Comparison of ENCODE assay signal across 17 cellular contexts in genomic region chr5:166497705-166498104, GRCh38.
DNase-seq lines count a peak whose midpoint lies in the region; ATAC-seq and TF ChIP-seq lines count a peak whose summit lies in the region.
"Had no signal": no experiment of that assay in that cellular context is flagged by ENCODE, and none has a peak within 500 bp of the region (broad histone marks: within the 10 kb centered on the region; RNA-seq: fewer than 3 reads in every experiment).

No MANE protein-coding gene starts in this region.

- H3K27ac ChIP-seq in body of pancreas = no peak overlapping the region
- H3K27ac ChIP-seq: 22Rv1, A549, C4-2B, HL-60 had no signal

- H3K36me3 ChIP-seq in body of pancreas (replicated peaks in 1 of 2; ENCODE audit: insufficient read depth in 1 of 2, low read depth in 2 of 2) = no peaks in the 10 kb centered on the region

- H3K4me1 Mint-ChIP-seq in nephron = peaks cover 20% of the 10 kb centered on the region
- no peaks in the 10 kb centered on the region for H3K4me1 Mint-ChIP-seq in effector memory CD8-positive, alpha-beta T cell (ENCODE audit: low read depth in 2 of 2)
- H3K4me1 Mint-ChIP-seq: H9 had no signal

- TF ChIP-seq POLR2A in body of pancreas (IDR thresholded peaks at IDR 0.05) = no peak

- H3K36me3 Mint-ChIP-seq in nephron (ENCODE audit: low read depth) = no peaks in the 10 kb centered on the region
- H3K36me3 Mint-ChIP-seq in effector memory CD8-positive, alpha-beta T cell (ENCODE audit: insufficient read depth) = no peaks in the 10 kb centered on the region

- peak overlapping the region; percentile 90 to 98 (median 97) for H3K27ac Mint-ChIP-seq in nephron
- no peak overlapping the region for H3K27ac Mint-ChIP-seq in effector memory CD8-positive, alpha-beta T cell
- H3K27ac Mint-ChIP-seq: CD4-positive, alpha-beta T cell had no signal

- H3K4me3 Mint-ChIP-seq in nephron = no peak overlapping the region
- no peak overlapping the region for H3K4me3 Mint-ChIP-seq in effector memory CD8-positive, alpha-beta T cell
- H3K4me3 Mint-ChIP-seq: CD4-positive, alpha-beta T cell; H9 had no signal

- no peaks in the 10 kb centered on the region for H3K4me1 ChIP-seq in body of pancreas
- H3K4me1 ChIP-seq: A549, Caco-2 had no signal

- H3K27me3 Mint-ChIP-seq in nephron (ENCODE audit: low read depth) = no peaks in the 10 kb centered on the region
- H3K27me3 Mint-ChIP-seq in effector memory CD8-positive, alpha-beta T cell = no peaks in the 10 kb centered on the region
- H3K27me3 Mint-ChIP-seq: CD4-positive, alpha-beta T cell had no signal

- DNase-seq in ELF-1 (ENCODE audit: low read depth, low spot score) = peak; percentile 11
- no peak for DNase-seq in body of pancreas
- DNase-seq in kidney glomerular epithelial cell (lab: John Stamatoyannopoulos, UW) = peak; percentile 48
- no peak for DNase-seq in effector memory CD8-positive, alpha-beta T cell
- no peak for DNase-seq in NCI-H2227 treated with DMSO at 0.1 percent for 48 hours (lab: John Stamatoyannopoulos, UW)
- DNase-seq: AML-193; Caco-2; CD4-positive, alpha-beta T cell; GDM1; H9 had no signal

- no peaks in the 10 kb centered on the region for H3K27me3 ChIP-seq in body of pancreas

- no peaks in the 10 kb centered on the region for H3K9me3 Mint-ChIP-seq in nephron
- no peaks in the 10 kb centered on the region for H3K9me3 Mint-ChIP-seq in effector memory CD8-positive, alpha-beta T cell
- H3K9me3 Mint-ChIP-seq: H9 had no signal

- TF ChIP-seq CTCF in body of pancreas (IDR thresholded peaks at IDR 0.05) = no peak
- no peak for TF ChIP-seq CTCF in nephron (IDR thresholded peaks at IDR 0.05; ENCODE audit: unreplicated experiment in 3 of 3)

- WGBS in body of pancreas, 2 donors = 15 to 20% methylated on average over 2 of the region's 2 CpGs

- no peaks in the 10 kb centered on the region for H3K9me3 ChIP-seq in body of pancreas
- H3K9me3 ChIP-seq: A549, Caco-2 had no signal

- ATAC-seq in body of pancreas = peak; percentile 40
- ATAC-seq in effector memory CD8-positive, alpha-beta T cell (replicated peaks) = no peak
- ATAC-seq in HG02884 (IDR thresholded peaks at IDR 0.05; ENCODE audit: unreplicated experiment) = no peak
- no peak for ATAC-seq in HG03571 (IDR thresholded peaks at IDR 0.05; ENCODE audit: unreplicated experiment)
- ATAC-seq: A549 had no signal

- intact Hi-C loops in body of pancreas (cut with DNase I) = no loop called here

- H3K4me3 ChIP-seq in body of pancreas = no peak overlapping the region
- H3K4me3 ChIP-seq: A549 had no signal

Comparison
In these comparisons a context has a peak if more than half of its experiments do, and no peak if none do; other contexts are left out.
1. DNase-seq: peak in ELF-1 (single experiment) and kidney glomerular epithelial cell (single experiment); none in body of pancreas (0 of 4), effector memory CD8-positive, alpha-beta T cell (0 of 3) and NCI-H2227 treated with DMSO at 0.1 percent for 48 hours (single experiment).
2. H3K27ac Mint-ChIP-seq: peak in nephron (3 of 3); none in effector memory CD8-positive, alpha-beta T cell (0 of 2).